1 cellular context compared by ENCODE assay signal in the genomic region with DNA sequence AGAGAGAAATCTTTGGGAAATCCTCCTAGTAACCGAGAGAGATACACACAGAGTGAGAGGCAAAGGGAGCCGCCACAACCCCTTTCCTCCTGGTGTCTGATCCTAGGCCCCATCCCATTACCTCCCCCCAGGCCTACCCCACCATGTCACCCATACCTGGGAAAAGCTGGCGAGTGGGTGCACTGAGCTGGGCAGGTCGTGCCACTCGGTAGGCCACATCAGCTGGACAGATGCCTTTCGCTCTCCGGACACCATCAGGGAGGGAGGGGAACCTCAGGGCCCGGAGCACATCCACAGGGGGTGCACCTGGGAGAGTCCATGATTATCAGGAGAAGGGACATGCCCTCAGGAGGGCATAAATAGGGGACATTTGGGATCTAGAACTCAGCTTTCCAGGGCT.
TF ChIP-seq lines count a peak whose summit lies in the region.

No MANE protein-coding gene starts in this region.

TF ChIP-seq in H1, 55 proteins besides CTCF, POLR2A, EP300 and RAD21:
- TF ChIP-seq SIX5 (IDR thresholded peaks at IDR 0.05; ENCODE audit: low read depth, low read length) (no peak), SRF (IDR thresholded peaks at IDR 0.05; ENCODE audit: low read depth, low read length) (no peak), HDAC6 (IDR thresholded peaks at IDR 0.05; ENCODE audit: low read depth, low read length) (no peak), ZNF274 (IDR thresholded peaks at IDR 0.05; ENCODE audit: borderline replicate concordance, extremely low read depth, low read length) (no peak), POLR2AphosphoS5 (IDR thresholded peaks at IDR 0.05; ENCODE audit: low read depth, low read length) (no peak), JUND (IDR thresholded peaks at IDR 0.05; ENCODE audit: low read length) (no peak), TBP (IDR thresholded peaks at IDR 0.05; ENCODE audit: low read depth, low read length) (no peak), MAFK (IDR thresholded peaks at IDR 0.05; ENCODE audit: low read depth, low read length) (no peak), CBX5 (IDR thresholded peaks at IDR 0.05; ENCODE audit: low read depth, low read length) (no peak)
